8 cellular contexts compared by ENCODE assay signal in the genomic region with DNA sequence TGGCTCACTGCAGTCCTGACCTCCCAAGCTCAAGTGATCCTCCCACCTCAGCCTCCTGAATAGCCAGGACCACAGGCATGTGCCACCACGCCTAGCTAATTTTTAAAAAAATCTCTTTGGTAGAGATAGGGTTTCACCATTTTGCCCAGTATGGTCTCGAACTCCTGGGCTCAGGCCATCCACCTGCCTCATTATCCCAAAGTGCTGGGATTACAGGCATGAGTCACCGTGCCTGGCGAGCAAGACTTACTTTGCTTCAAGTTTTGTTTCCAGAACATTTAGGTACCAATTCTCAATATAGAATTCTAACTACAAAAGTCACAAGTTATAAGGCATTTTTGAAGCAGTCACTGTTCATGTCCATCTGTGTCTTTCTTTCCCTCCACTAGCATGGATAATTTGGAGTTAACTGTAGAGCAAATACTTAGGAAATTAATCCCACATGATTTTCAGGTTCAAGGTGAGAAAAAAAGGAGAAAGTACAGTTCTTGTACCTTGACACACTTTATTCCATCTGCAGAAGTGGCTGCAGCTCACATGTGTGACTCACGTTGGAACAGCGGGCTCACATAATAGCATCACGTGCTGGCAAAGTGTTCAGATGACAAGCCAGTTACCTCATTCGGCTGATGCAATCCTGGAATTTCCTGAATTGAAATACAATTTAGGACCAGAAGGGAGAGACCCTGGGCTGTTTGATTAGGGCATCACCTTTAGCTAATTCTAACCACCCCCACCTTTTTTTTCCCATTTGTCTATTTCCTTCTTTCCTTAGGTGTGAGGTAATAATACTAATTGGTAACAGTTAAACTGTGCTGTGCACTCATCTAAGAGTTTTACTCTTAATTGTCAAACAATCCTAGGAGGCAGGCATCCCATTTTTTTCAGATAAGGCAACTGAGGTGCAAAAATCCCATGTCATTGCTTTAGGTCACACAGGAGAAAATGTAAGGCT. TPM values are rescaled to one million over a fixed set of nuclear protein-coding genes. Genes with fewer than 3 reads are reported as not detected.
DNase-seq lines count a peak whose midpoint lies in the region; ATAC-seq and TF ChIP-seq lines count a peak whose summit lies in the region.

No MANE protein-coding gene starts in this region.

- peaks cover 0 to 11% (median 2%) of the 10 kb centered on the region in 4 donors for H3K4me1 ChIP-seq in sigmoid colon

- CTCF ChIA-PET in HEK293T (lab: Yijun Ruan, JAX), result interaction anchor here (1.0 to 1.4 kb wide), 3 partner anchors 22 to 143 kb away, joined by 3 to 4 read pairs (median 3); no protein-coding TSS in a partner anchor

- TF ChIP-seq POLR2A in sigmoid colon (IDR thresholded peaks at IDR 0.05), result no peak

- intact Hi-C loops in sigmoid colon (cut with DNase I), result loop anchor here (5.0 kb wide), 1 partner anchor 48 kb away; a partner anchor contains a TSS
- intact Hi-C loops in posterior vena cava (cut with DNase I), result no loop called here

- H3K36me3 ChIP-seq in SK-N-MC (ENCODE audit: insufficient read depth, low read length) (no peaks in the 10 kb centered on the region), sigmoid colon (no peaks in the 10 kb centered on the region)

- no peak overlapping the region for H3K9ac ChIP-seq in SK-N-MC (ENCODE audit: insufficient read length)

- TF ChIP-seq EP300 in sigmoid colon (IDR thresholded peaks at IDR 0.05), result peak in 2 of 4 donors; percentile 43 to 57

- no peak for ATAC-seq in HG02840 (IDR thresholded peaks at IDR 0.05; ENCODE audit: low FRiP score, unreplicated experiment)

- no peaks in the 10 kb centered on the region for H3K27me3 ChIP-seq in sigmoid colon

- H3K9me3 ChIP-seq in SK-N-MC (ENCODE audit: low read depth, low read length), result no peaks in the 10 kb centered on the region
- no peaks in the 10 kb centered on the region for H3K9me3 ChIP-seq in sigmoid colon

- TF ChIP-seq CTCF in AG09309 (IDR thresholded peaks at IDR 0.05; ENCODE audit: control insufficient read depth, insufficient read depth, low read depth, low read length, missing control alignments) (no peak), sigmoid colon (IDR thresholded peaks at IDR 0.05) (no peak)

- H3K27ac ChIP-seq in SK-N-MC, result no peak overlapping the region
- peak overlapping the region; percentile 14 to 70 (median 42) for H3K27ac ChIP-seq in sigmoid colon

- POLR2A ChIA-PET in HEK293T (lab: Yijun Ruan, JAX), result interaction anchor here (0.8 to 2.4 kb wide), 3 partner anchors 21 to 48 kb away, joined by 3 to 6 read pairs (median 4); no protein-coding TSS in a partner anchor

- WGBS in sigmoid colon, 2 donors, result 40 to 68% methylated on average over 8 of the region's 8 CpGs

- peak; percentile 72 for DNase-seq in AG09309 (ENCODE audit: low read depth)
- DNase-seq in HEK293T (ENCODE audit: extremely low spot score), result peak; percentile 35
- peak; percentile 69 for DNase-seq in SK-N-MC (ENCODE audit: low read depth, low spot score)
- peak; percentile 93 for DNase-seq in glomerular visceral epithelial cell (ENCODE audit: extremely low spot score)
- DNase-seq in sigmoid colon, result peak; percentile 87
- no peak for DNase-seq in posterior vena cava (ENCODE audit: low spot score)
- no peak for DNase-seq in activated CD4-positive, CD25-positive, alpha-beta regulatory T cell (lab: John Stamatoyannopoulos, UW)

- no peak overlapping the region for H3K4me3 ChIP-seq in AG09309 (ENCODE audit: control insufficient read depth, low read depth, low read length)
- H3K4me3 ChIP-seq in SK-N-MC, result no peak overlapping the region
- H3K4me3 ChIP-seq in sigmoid colon, result no peak overlapping the region

TF ChIP-seq in HEK293T, 16 proteins besides CTCF, POLR2A, EP300 and RAD21:
- peak; percentile 89 for TF ChIP-seq L3MBTL2 (conservative IDR thresholded peaks at IDR 0.05)
- TF ChIP-seq SUZ12 (IDR thresholded peaks at IDR 0.05), result no peak

RNA-seq across cellular contexts. Expression of a gene that starts 46.9 kb away (rescaled TPM):
- total RNA-seq in sigmoid colon (10 to 100 TPM; 19.4 to 28.6 (median 25.4) TPM), posterior vena cava (10 to 100 TPM; 13.7 to 22.6 TPM)
- 1 to 10 TPM; 3.2 to 4.6 (median 4.2) TPM for polyA plus RNA-seq in sigmoid colon

Comparison
In these comparisons a context has a peak if more than half of its experiments do, and no peak if none do; other contexts are left out.
1. DNase-seq: peak in AG09309 (single experiment), HEK293T (single experiment), SK-N-MC (single experiment), glomerular visceral epithelial cell (single experiment) and sigmoid colon (single experiment); none in posterior vena cava (single experiment) and activated CD4-positive, CD25-positive, alpha-beta regulatory T cell (0 of 4).